17 cellular contexts compared by ENCODE assay signal in the genomic region with DNA sequence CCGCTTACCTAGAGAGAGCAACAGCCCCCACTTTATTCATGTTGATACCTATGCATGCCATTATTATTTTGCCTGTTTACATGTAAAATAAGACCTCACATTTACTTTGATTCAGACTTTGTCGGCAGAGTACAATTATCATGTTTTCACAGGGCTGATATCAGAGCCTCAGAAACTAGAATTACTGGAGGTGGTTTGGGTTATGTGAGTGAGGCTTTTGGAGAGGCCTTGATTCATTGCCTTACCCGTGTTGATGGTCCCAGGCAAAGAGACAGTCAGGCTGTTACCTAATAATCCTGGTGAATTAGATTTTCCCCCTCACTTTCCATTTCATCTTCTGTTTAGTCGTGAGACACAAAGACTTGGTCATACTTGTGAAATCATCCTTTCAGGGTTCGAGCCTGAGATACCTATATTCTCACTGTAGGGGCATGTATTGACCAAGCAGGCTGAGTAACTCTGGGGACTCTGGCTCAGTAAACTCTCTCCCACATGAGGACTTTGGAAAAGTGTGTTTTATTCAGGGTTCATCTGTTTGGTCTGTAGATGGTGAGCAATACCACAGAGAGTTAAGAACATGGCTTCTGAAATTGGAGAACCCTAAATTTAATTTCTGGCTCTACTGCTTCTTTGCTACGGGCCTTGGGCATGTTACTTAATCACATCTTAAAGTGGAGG.
DNase-seq lines count a peak whose midpoint lies in the region; ATAC-seq and TF ChIP-seq lines count a peak whose summit lies in the region.
"Had no signal": no experiment of that assay in that cellular context is flagged by ENCODE, and none has a peak within 500 bp of the region (broad histone marks: within the 10 kb centered on the region; RNA-seq: fewer than 3 reads in every experiment).

No MANE protein-coding gene starts in this region.

- peak overlapping the region; percentile 97 for H3K4me2 ChIP-seq in MM.1S (ENCODE audit: low read depth, low read length)

- H3K4me3 Mint-ChIP-seq in activated T-cell treated with anti-CD3 and anti-CD28 coated beads, Interleukin-2, amount 50 U/mL, for 72 hours, result no peak overlapping the region
- H3K4me3 Mint-ChIP-seq in activated T-cell treated with anti-CD3 and anti-CD28 coated beads, Interleukin-2, amount 50 U/mL, for 24 hours, result no peak overlapping the region
- H3K4me3 Mint-ChIP-seq: activated CD4-positive, alpha-beta memory T cell treated with anti-CD3 and anti-CD28 coated beads, Interleukin-2, amount 10 ng/mL, durations not matched to agents 7 days and 5 days; stimulated activated memory B cell treated with anti-CD40 and anti-IgM and Interleukin-4, amounts not matched to agents 10 μg/mL and 1 μg/mL and 100 μg/mL, for 72 hours had no signal

- intact Hi-C loops in lower lobe of right lung (cut with DNase I), result no loop called here

- H3K4me3 ChIP-seq in MM.1S (ENCODE audit: low read length) (peak overlapping the region; percentile 93), lower lobe of right lung (peak overlapping the region; percentile 72), thymus (ENCODE audit: low read length) (peak overlapping the region; percentile 78)

- no peak for DNase-seq in activated T-cell treated with anti-CD3 and anti-CD28 coated beads, Interleukin-2, amount 50 U/mL, for 72 hours
- DNase-seq in activated T-cell treated with anti-CD3 and anti-CD28 coated beads, Interleukin-2, amount 50 U/mL, for 24 hours, result no peak
- DNase-seq in MM.1S (peak; percentile 29), lower lobe of right lung (no peak), SW 1271 (lab: John Stamatoyannopoulos, UW) (no peak), NCI-H2107 (lab: John Stamatoyannopoulos, UW) (no peak), iPS-NIHi11 (ENCODE audit: low spot score) (no peak)
- DNase-seq: activated CD4-positive, alpha-beta memory T cell treated with anti-CD3 and anti-CD28 coated beads, Interleukin-2, amount 10 ng/mL, durations not matched to agents 7 days and 5 days; activated effector memory CD4-positive, alpha-beta T cell treated with anti-CD3 and anti-CD28 coated beads, Interleukin-2, amount 50 U/mL, for 16 hours; aorta; heart right ventricle; kidney; midbrain; NCI-H187 had no signal

- H3K9me3 Mint-ChIP-seq in activated T-cell treated with anti-CD3 and anti-CD28 coated beads, Interleukin-2, amount 50 U/mL, for 72 hours, result no peaks in the 10 kb centered on the region
- no peaks in the 10 kb centered on the region for H3K9me3 Mint-ChIP-seq in activated T-cell treated with anti-CD3 and anti-CD28 coated beads, Interleukin-2, amount 50 U/mL, for 24 hours
- H3K9me3 Mint-ChIP-seq: activated CD4-positive, alpha-beta memory T cell treated with anti-CD3 and anti-CD28 coated beads, Interleukin-2, amount 10 ng/mL, durations not matched to agents 7 days and 5 days; stimulated activated memory B cell treated with anti-CD40 and anti-IgM and Interleukin-4, amounts not matched to agents 10 μg/mL and 1 μg/mL and 100 μg/mL, for 72 hours had no signal

- peaks cover 79% of the 10 kb centered on the region for H3F3A ChIP-seq in MM.1S (ENCODE audit: insufficient read depth, low read length)

- no peaks in the 10 kb centered on the region for H3K27me3 ChIP-seq in MM.1S (replicated peaks; ENCODE audit: insufficient read depth, low read length)
- H3K27me3 ChIP-seq in lower lobe of right lung (ENCODE audit: low read depth), result no peaks in the 10 kb centered on the region
- H3K27me3 ChIP-seq in thymus (ENCODE audit: control insufficient read depth, insufficient read depth), result no peaks in the 10 kb centered on the region
- H3K27me3 ChIP-seq: heart right ventricle had no signal

- peak overlapping the region; percentile 98 for H3K9ac ChIP-seq in MM.1S (ENCODE audit: low read length)

- peaks cover 100% of the 10 kb centered on the region for H3K79me2 ChIP-seq in MM.1S (ENCODE audit: low read length)

- peak overlapping the region; percentile 99 for H3K27ac ChIP-seq in MM.1S (ENCODE audit: low read length)
- H3K27ac ChIP-seq in lower lobe of right lung, result peak overlapping the region; percentile 13
- H3K27ac ChIP-seq in thymus (ENCODE audit: low read depth), result peak overlapping the region; percentile 77

- H3K9me3 ChIP-seq in MM.1S (replicated peaks; ENCODE audit: insufficient read depth, low read length), result no peaks in the 10 kb centered on the region
- H3K9me3 ChIP-seq in lower lobe of right lung, result no peaks in the 10 kb centered on the region
- no peaks in the 10 kb centered on the region for H3K9me3 ChIP-seq in thymus (ENCODE audit: control insufficient read depth)
- H3K9me3 ChIP-seq: heart right ventricle had no signal

- WGBS in thymus, result 47% methylated on average over 6 of the region's 6 CpGs

- H3K36me3 Mint-ChIP-seq in activated T-cell treated with anti-CD3 and anti-CD28 coated beads, Interleukin-2, amount 50 U/mL, for 72 hours (ENCODE audit: insufficient read depth in 2 of 2), result peaks cover 13 to 19% of the 10 kb centered on the region in 2 donors
- peaks cover 5% of the 10 kb centered on the region for H3K36me3 Mint-ChIP-seq in activated T-cell treated with anti-CD3 and anti-CD28 coated beads, Interleukin-2, amount 50 U/mL, for 24 hours (ENCODE audit: low read depth)

- H3K4me1 ChIP-seq in MM.1S (ENCODE audit: low read length) (0 out of 2 replicates have a peak, but pooled peaks cover 2% of the 10 kb centered on the region), lower lobe of right lung (peaks cover 66% of the 10 kb centered on the region), thymus (ENCODE audit: control insufficient read depth, insufficient read depth, low read length) (peaks cover 47% of the 10 kb centered on the region)

- no peaks in the 10 kb centered on the region for H4K20me1 ChIP-seq in MM.1S (ENCODE audit: insufficient read depth, low read length)

- no peaks in the 10 kb centered on the region for H3K27me3 Mint-ChIP-seq in activated T-cell treated with anti-CD3 and anti-CD28 coated beads, Interleukin-2, amount 50 U/mL, for 72 hours (ENCODE audit: low read depth)
- H3K27me3 Mint-ChIP-seq in activated T-cell treated with anti-CD3 and anti-CD28 coated beads, Interleukin-2, amount 50 U/mL, for 24 hours, result no peaks in the 10 kb centered on the region
- H3K27me3 Mint-ChIP-seq: activated CD4-positive, alpha-beta memory T cell treated with anti-CD3 and anti-CD28 coated beads, Interleukin-2, amount 10 ng/mL, durations not matched to agents 7 days and 5 days; stimulated activated memory B cell treated with anti-CD40 and anti-IgM and Interleukin-4, amounts not matched to agents 10 μg/mL and 1 μg/mL and 100 μg/mL, for 72 hours had no signal

- peaks cover 7% of the 10 kb centered on the region; the same call in 1 of the 2 replicates for H3K36me3 ChIP-seq in MM.1S (replicated peaks; ENCODE audit: insufficient read depth, low read length)
- peaks cover 13% of the 10 kb centered on the region for H3K36me3 ChIP-seq in lower lobe of right lung
- H3K36me3 ChIP-seq in thymus (ENCODE audit: control insufficient read depth, insufficient read depth), result peaks cover 17% of the 10 kb centered on the region

- no peak overlapping the region for H2AFZ ChIP-seq in MM.1S (ENCODE audit: low read length)

- no peak overlapping the region for H3K27ac Mint-ChIP-seq in activated T-cell treated with anti-CD3 and anti-CD28 coated beads, Interleukin-2, amount 50 U/mL, for 72 hours
- no peak overlapping the region for H3K27ac Mint-ChIP-seq in activated T-cell treated with anti-CD3 and anti-CD28 coated beads, Interleukin-2, amount 50 U/mL, for 24 hours
- H3K27ac Mint-ChIP-seq: activated CD4-positive, alpha-beta memory T cell treated with anti-CD3 and anti-CD28 coated beads, Interleukin-2, amount 10 ng/mL, durations not matched to agents 7 days and 5 days; stimulated activated memory B cell treated with anti-CD40 and anti-IgM and Interleukin-4, amounts not matched to agents 10 μg/mL and 1 μg/mL and 100 μg/mL, for 72 hours had no signal

- peak; percentile 10 to 24 for ATAC-seq in activated T-cell treated with anti-CD3 and anti-CD28 coated beads, Interleukin-2, amount 50 U/mL, for 72 hours (replicated peaks in 1 of 2)
- no peak for ATAC-seq in lower lobe of right lung
- ATAC-seq: heart right ventricle; Panc1; stimulated activated memory B cell treated with anti-CD40 and anti-IgM and Interleukin-4, amounts not matched to agents 10 μg/mL and 1 μg/mL and 100 μg/mL, for 72 hours had no signal

- H3K4me1 Mint-ChIP-seq in activated T-cell treated with anti-CD3 and anti-CD28 coated beads, Interleukin-2, amount 50 U/mL, for 72 hours (ENCODE audit: low read depth), result peaks cover 8% of the 10 kb centered on the region
- H3K4me1 Mint-ChIP-seq in activated T-cell treated with anti-CD3 and anti-CD28 coated beads, Interleukin-2, amount 50 U/mL, for 24 hours (ENCODE audit: low read depth), result peaks cover 31% of the 10 kb centered on the region

- H3K9me2 ChIP-seq in MM.1S (replicated peaks; ENCODE audit: insufficient read depth, low read length), result no peaks in the 10 kb centered on the region

- TF ChIP-seq CTCF in MM.1S (IDR thresholded peaks at IDR 0.05; ENCODE audit: low read length) (no peak), lower lobe of right lung (IDR thresholded peaks at IDR 0.05) (no peak)

Comparison
In these comparisons a context has a peak if more than half of its experiments do, and no peak if none do; other contexts are left out.
1. ATAC-seq: peak in activated T-cell treated with anti-CD3 and anti-CD28 coated beads, Interleukin-2, amount 50 U/mL, for 72 hours (2 of 2); none in lower lobe of right lung (0 of 2).
2. H3K27ac ChIP-seq: peak in every context shown above with its lines; median percentile 99 in MM.1S; 77 in thymus; 13 in lower lobe of right lung.
3. Peak in every context shown above with its lines, with median percentiles within 50 percentile points of each other: H3K4me3 ChIP-seq.